Comparison of ENCODE assay signal across 18 cellular contexts in genomic region chr17:82627827-82628226, GRCh38. TPM values are rescaled to one million over a fixed set of nuclear protein-coding genes. Genes with fewer than 3 reads are reported as not detected.
DNase-seq lines count a peak whose midpoint lies in the region; ATAC-seq and TF ChIP-seq lines count a peak whose summit lies in the region.
"Had no signal": no experiment of that assay in that cellular context is flagged by ENCODE, and none has a peak within 500 bp of the region (broad histone marks: within the 10 kb centered on the region; RNA-seq: fewer than 3 reads in every experiment).

No MANE protein-coding gene starts in this region.

- peaks cover 0 to 11% of the 10 kb centered on the region in 2 donors for H3K36me3 ChIP-seq in prostate gland
- peaks cover 89% of the 10 kb centered on the region for H3K36me3 ChIP-seq in WERI-Rb-1

- H3K36me3 Mint-ChIP-seq in central memory CD8-positive, alpha-beta T cell (ENCODE audit: insufficient read depth) = peaks cover 60% of the 10 kb centered on the region
- peaks cover 29% of the 10 kb centered on the region for H3K36me3 Mint-ChIP-seq in chondrocyte (ENCODE audit: low read depth)

- DNase-seq in HL-60 (ENCODE audit: low read depth in 1 of 2, low spot score in 1 of 2) (peak in 1 of 2 experiments; percentile 57), NOMO-1 (lab: John Stamatoyannopoulos, UW; ENCODE audit: unreplicated experiment in 2 of 2) (peak; percentile 23 to 65), prostate gland (ENCODE audit: low spot score) (no peak), GDM1 (lab: John Stamatoyannopoulos, UW) (no peak), chondrocyte (ENCODE audit: low spot score) (no peak), WERI-Rb-1 (no peak)
- no peak for DNase-seq in central memory CD8-positive, alpha-beta T cell (ENCODE audit: low spot score in 2 of 2)
- DNase-seq: activated CD4-positive, alpha-beta memory T cell treated with anti-CD3 and anti-CD28 coated beads, Interleukin-2, amount 10 ng/mL, durations not matched to agents 7 days and 5 days; activated T-cell treated with anti-CD3 and anti-CD28 coated beads, Interleukin-2, amount 50 U/mL, for 48 hours; BE2C; H7; NCI-H510A treated with DMSO at 0.1 percent for 48 hours; stimulated activated CD4-positive, alpha-beta T cell treated with anti-CD3 and anti-CD28 coated beads, Interleukin-4, amount 100 ng/mL, for 1 hour; SW 1271 had no signal

- H3K27me3 ChIP-seq in HL-60 (ENCODE audit: insufficient read depth, poor library complexity, severe bottlenecking) (no peaks in the 10 kb centered on the region), prostate gland (replicated peaks; ENCODE audit: insufficient read depth) (no peaks in the 10 kb centered on the region), WERI-Rb-1 (ENCODE audit: insufficient read depth, low read depth, severe bottlenecking) (no peaks in the 10 kb centered on the region)
- H3K27me3 ChIP-seq: BE2C had no signal

- H3K4me1 ChIP-seq in prostate gland (replicated peaks) = no peaks in the 10 kb centered on the region
- H3K4me1 ChIP-seq: BE2C, parathyroid adenoma had no signal

- H3K4me3 ChIP-seq in HL-60 (replicated peaks; ENCODE audit: insufficient read depth, low read length) (no peak overlapping the region), prostate gland (no peak overlapping the region), WERI-Rb-1 (ENCODE audit: low read depth, low read length) (no peak overlapping the region)
- H3K4me3 ChIP-seq: GM12878 had no signal

- H3K4me1 Mint-ChIP-seq in central memory CD8-positive, alpha-beta T cell = peaks cover 21% of the 10 kb centered on the region
- H3K4me1 Mint-ChIP-seq in chondrocyte (ENCODE audit: low read depth) = no peaks in the 10 kb centered on the region
- H3K4me1 Mint-ChIP-seq: activated CD4-positive, alpha-beta memory T cell treated with anti-CD3 and anti-CD28 coated beads, Interleukin-2, amount 10 ng/mL, durations not matched to agents 7 days and 5 days had no signal

- ATAC-seq in central memory CD8-positive, alpha-beta T cell (replicated peaks; ENCODE audit: extremely low read depth, poor library complexity, severe bottlenecking) = no peak
- ATAC-seq: GM12878, Panc1 had no signal

- H3K9me3 Mint-ChIP-seq in central memory CD8-positive, alpha-beta T cell = no peaks in the 10 kb centered on the region
- no peaks in the 10 kb centered on the region for H3K9me3 Mint-ChIP-seq in chondrocyte (ENCODE audit: low read depth)
- H3K9me3 Mint-ChIP-seq: activated CD4-positive, alpha-beta memory T cell treated with anti-CD3 and anti-CD28 coated beads, Interleukin-2, amount 10 ng/mL, durations not matched to agents 7 days and 5 days had no signal

- TF ChIP-seq POLR2A in prostate gland (IDR thresholded peaks at IDR 0.05) = no peak

- 77% methylated on average over 6 of the region's 6 CpGs for WGBS in prostate gland

- H3K27me3 Mint-ChIP-seq in central memory CD8-positive, alpha-beta T cell = no peaks in the 10 kb centered on the region
- no peaks in the 10 kb centered on the region for H3K27me3 Mint-ChIP-seq in chondrocyte (ENCODE audit: low read depth)
- H3K27me3 Mint-ChIP-seq: activated CD4-positive, alpha-beta memory T cell treated with anti-CD3 and anti-CD28 coated beads, Interleukin-2, amount 10 ng/mL, durations not matched to agents 7 days and 5 days; activated naive CD8-positive, alpha-beta T cell had no signal

- H3K27ac ChIP-seq in HL-60 (replicated peaks) (0 out of 2 replicates have a peak overlapping the region, but pooled peaks have one; percentile 5), prostate gland (peak overlapping the region; percentile 58 to 79), WERI-Rb-1 (no peak overlapping the region)
- H3K27ac ChIP-seq: parathyroid adenoma had no signal

- H3K27ac Mint-ChIP-seq in central memory CD8-positive, alpha-beta T cell (ENCODE audit: low read depth) = peak overlapping the region; percentile 2
- no peak overlapping the region for H3K27ac Mint-ChIP-seq in chondrocyte (ENCODE audit: unreplicated experiment)
- H3K27ac Mint-ChIP-seq: activated CD4-positive, alpha-beta memory T cell treated with anti-CD3 and anti-CD28 coated beads, Interleukin-2, amount 10 ng/mL, durations not matched to agents 7 days and 5 days; activated naive CD8-positive, alpha-beta T cell had no signal

- H3K9me3 ChIP-seq in prostate gland (no peaks in the 10 kb centered on the region), WERI-Rb-1 (ENCODE audit: severe bottlenecking) (no peaks in the 10 kb centered on the region)
- H3K9me3 ChIP-seq: BE2C had no signal

- intact Hi-C loops in prostate gland (cut with DNase I) = no loop called here

- no peak for TF ChIP-seq CTCF in HL-60 (IDR thresholded peaks at IDR 0.05; ENCODE audit: insufficient read depth, low read length)
- TF ChIP-seq CTCF in prostate gland (IDR thresholded peaks at IDR 0.05) = no peak
- TF ChIP-seq CTCF in chondrocyte (IDR thresholded peaks at IDR 0.05) = no peak
- no peak for TF ChIP-seq CTCF in WERI-Rb-1 (IDR thresholded peaks at IDR 0.05; ENCODE audit: low read depth, low read length)

- H3K4me3 Mint-ChIP-seq in central memory CD8-positive, alpha-beta T cell = no peak overlapping the region
- no peak overlapping the region for H3K4me3 Mint-ChIP-seq in chondrocyte (ENCODE audit: unreplicated experiment)
- H3K4me3 Mint-ChIP-seq: activated CD4-positive, alpha-beta memory T cell treated with anti-CD3 and anti-CD28 coated beads, Interleukin-2, amount 10 ng/mL, durations not matched to agents 7 days and 5 days; activated naive CD8-positive, alpha-beta T cell had no signal

RNA-seq across cellular contexts. Expression of gene WDR45B, which starts 20.4 kb away (rescaled TPM):
- total RNA-seq in prostate gland (100 to 1,000 TPM in 1 of 2 donors, 10 to 100 TPM in 1; 97.8 to 146 TPM), chondrocyte (60.4 to 70.0 TPM (median 67.8 TPM) in 3 replicates)

Comparison
In these comparisons a context has a peak if more than half of its experiments do, and no peak if none do; other contexts are left out.
1. DNase-seq: peak in NOMO-1 (2 of 2); none in central memory CD8-positive, alpha-beta T cell (0 of 2), prostate gland (single experiment), GDM1 (single experiment), chondrocyte (single experiment) and WERI-Rb-1 (single experiment).